9 cellular contexts compared by ENCODE assay signal in genomic region chr3:29065211-29065785, GRCh38.
DNase-seq lines count a peak whose midpoint lies in the region; ATAC-seq and TF ChIP-seq lines count a peak whose summit lies in the region.
"Had no signal": no experiment of that assay in that cellular context is flagged by ENCODE, and none has a peak within 500 bp of the region (broad histone marks: within the 10 kb centered on the region; RNA-seq: fewer than 3 reads in every experiment).

No MANE protein-coding gene starts in this region.

- ATAC-seq in GM19397 (IDR thresholded peaks at IDR 0.05; ENCODE audit: unreplicated experiment) (no peak), GM19023 (IDR thresholded peaks at IDR 0.05; ENCODE audit: unreplicated experiment) (no peak)

- H3K27ac Mint-ChIP-seq in Calu3 (ENCODE audit: unreplicated experiment), result peak overlapping the region; percentile 16
- H3K27ac Mint-ChIP-seq: activated naive CD8-positive, alpha-beta T cell had no signal

- intact Hi-C loops in Calu3 (cut with micrococcal nuclease; ENCODE audit: unreplicated experiment), result loop anchor here (10.0 kb wide), 1 partner anchor 700 kb away; no protein-coding TSS in a partner anchor

- H3K27me3 Mint-ChIP-seq in Calu3 (ENCODE audit: unreplicated experiment), result no peaks in the 10 kb centered on the region
- H3K27me3 Mint-ChIP-seq: activated naive CD8-positive, alpha-beta T cell had no signal

- H3K4me3 Mint-ChIP-seq in Calu3 (ENCODE audit: low read depth, unreplicated experiment), result no peak overlapping the region
- H3K4me3 Mint-ChIP-seq: activated naive CD8-positive, alpha-beta T cell had no signal

- peaks cover 4% of the 10 kb centered on the region for H3K36me3 Mint-ChIP-seq in Calu3 (ENCODE audit: insufficient read depth, unreplicated experiment)
- H3K36me3 Mint-ChIP-seq: activated naive CD8-positive, alpha-beta T cell had no signal

- no peak for TF ChIP-seq CTCF in Calu3 (IDR thresholded peaks at IDR 0.05; ENCODE audit: unreplicated experiment)

- no TSS peak for BruUV-seq in Calu3 (replicated peaks; lab: Mats Ljungman, UMichigan)

- no peak overlapping the region for H3K27ac ChIP-seq in caudate nucleus (ENCODE audit: low read depth, low read length)

- DNase-seq in Calu3, result peak; percentile 83
- peak; percentile 83 for DNase-seq in NCI-H2171 treated with DMSO at 0.1 percent for 48 hours (lab: John Stamatoyannopoulos, UW)
- DNase-seq in caudate nucleus (lab: John Stamatoyannopoulos, UW), result peak in 32 of 61 donors; percentile 0 to 82 (median 7)
- peak; percentile 99 for DNase-seq in kidney glomerular epithelial cell (lab: John Stamatoyannopoulos, UW)
- DNase-seq in ureter (ENCODE audit: low spot score), result peak; percentile 57
- DNase-seq in GM19238 (ENCODE audit: insufficient read length, low spot score), result no peak

- CTCF ChIA-PET in Calu3 (lab: Charles Lee), result interaction anchor here (0.6 to 1.0 kb wide), 3 partner anchors 12 to 398 kb away, joined by 3 to 4 read pairs (median 4); no protein-coding TSS in a partner anchor

- H3K4me1 Mint-ChIP-seq in Calu3 (ENCODE audit: low read depth, unreplicated experiment), result peaks cover 8% of the 10 kb centered on the region

- H3K9me3 Mint-ChIP-seq in Calu3 (ENCODE audit: low read depth, unreplicated experiment), result peaks cover 2% of the 10 kb centered on the region
